Comparison of ENCODE assay signal across 1 cellular context in genomic region chr11:96242971-96243647, GRCh38.
TF ChIP-seq lines count a peak whose summit lies in the region.

No MANE protein-coding gene starts in this region.

TF ChIP-seq in HEK293, 187 proteins besides CTCF, POLR2A, EP300 and RAD21 (continued from another document and continues in another):
- TF ChIP-seq PRDM10 (tag by site-specific recombination; IDR thresholded peaks at IDR 0.05) = peak; percentile 27; the same call in 1 of the 2 replicates
- no peak for TF ChIP-seq ZNF362 (tag by site-specific recombination; IDR thresholded peaks at IDR 0.05)
- TF ChIP-seq KLF8 (tag by site-specific recombination; IDR thresholded peaks at IDR 0.05) = peak; percentile 27; the same call in 1 of the 2 replicates
- 0 out of 2 replicates have a peak, but pooled peaks have one; percentile 10 for TF ChIP-seq INSM2 (tag by site-specific recombination; IDR thresholded peaks at IDR 0.05)
- TF ChIP-seq ZNF292 (tag by site-specific recombination; IDR thresholded peaks at IDR 0.05; ENCODE audit: borderline replicate concordance, low read depth) = no peak
- TF ChIP-seq KLF9 (tag by site-specific recombination; IDR thresholded peaks at IDR 0.05; ENCODE audit: low read depth) = peak; percentile 87
- TF ChIP-seq ZEB2 (tag by site-specific recombination; IDR thresholded peaks at IDR 0.05) = 0 out of 2 replicates have a peak, but pooled peaks have one; percentile 21
- no peak for TF ChIP-seq ZNF354C (tag by site-specific recombination; IDR thresholded peaks at IDR 0.05; ENCODE audit: borderline replicate concordance, low read depth)
- peak; percentile 49 for TF ChIP-seq ZBTB26 (tag by site-specific recombination; optimal IDR thresholded peaks at IDR 0.05)
- TF ChIP-seq ZNF148 (tag by site-specific recombination; IDR thresholded peaks at IDR 0.05; ENCODE audit: borderline replicate concordance) = no peak
- TF ChIP-seq SCRT1 (tag by site-specific recombination; IDR thresholded peaks at IDR 0.05; ENCODE audit: borderline replicate concordance) = no peak; the same call in 1 of the 2 replicates
- peak; percentile 47; the same call in 1 of the 2 replicates for TF ChIP-seq PRDM6 (tag by site-specific recombination; IDR thresholded peaks at IDR 0.05)
- no peak for TF ChIP-seq ZNF560 (tag by site-specific recombination; IDR thresholded peaks at IDR 0.05; ENCODE audit: borderline replicate concordance)
- TF ChIP-seq ZNF626 (tag by site-specific recombination; IDR thresholded peaks at IDR 0.05) = no peak
- no peak for TF ChIP-seq ZNF664 (tag by site-specific recombination; IDR thresholded peaks at IDR 0.05)
- peak; percentile 85 for TF ChIP-seq ZNF600 (tag by site-specific recombination; IDR thresholded peaks at IDR 0.05)
- no peak for TF ChIP-seq ZNF211 (tag by site-specific recombination; IDR thresholded peaks at IDR 0.05; ENCODE audit: low read depth)
- TF ChIP-seq ZBTB49 (tag by site-specific recombination; IDR thresholded peaks at IDR 0.05; ENCODE audit: low read depth) = no peak
- TF ChIP-seq ZNF692 (tag by site-specific recombination; IDR thresholded peaks at IDR 0.05) = peak; percentile 71
- TF ChIP-seq ZNF660 (tag by site-specific recombination; IDR thresholded peaks at IDR 0.05) = peak; percentile 16; the same call in 1 of the 2 replicates
- no peak for TF ChIP-seq ZFP37 (tag by site-specific recombination; IDR thresholded peaks at IDR 0.05)
- no peak for TF ChIP-seq ZFP41 (tag by site-specific recombination; IDR thresholded peaks at IDR 0.05; ENCODE audit: borderline replicate concordance)
- no peak for TF ChIP-seq ZNF510 (tag by site-specific recombination; IDR thresholded peaks at IDR 0.05; ENCODE audit: insufficient replicate concordance)
- TF ChIP-seq ZNF366 (tag by site-specific recombination; conservative IDR thresholded peaks at IDR 0.05) = peak; percentile 69
- no peak for TF ChIP-seq RBAK (tag by site-specific recombination; IDR thresholded peaks at IDR 0.05)
- peak; percentile 51; the same call in 1 of the 2 replicates for TF ChIP-seq FEZF1 (tag by site-specific recombination; IDR thresholded peaks at IDR 0.05)
- TF ChIP-seq PATZ1 (tag by site-specific recombination; IDR thresholded peaks at IDR 0.05) = 0 out of 2 replicates have a peak, but pooled peaks have one; percentile 17
- TF ChIP-seq ZNF341 (tag by site-specific recombination; IDR thresholded peaks at IDR 0.05; ENCODE audit: low read depth) = peak; percentile 96
- TF ChIP-seq ZIC2 (tag by site-specific recombination; IDR thresholded peaks at IDR 0.05) = 0 out of 2 replicates have a peak, but pooled peaks have one; percentile 16
- TF ChIP-seq ZSCAN4 (tag by site-specific recombination; IDR thresholded peaks at IDR 0.05) = peak; percentile 75
- peak; percentile 34; the same call in 1 of the 2 replicates for TF ChIP-seq GFI1B (tag by site-specific recombination; IDR thresholded peaks at IDR 0.05)
